8 cellular contexts compared by ENCODE assay signal in the genomic region with DNA sequence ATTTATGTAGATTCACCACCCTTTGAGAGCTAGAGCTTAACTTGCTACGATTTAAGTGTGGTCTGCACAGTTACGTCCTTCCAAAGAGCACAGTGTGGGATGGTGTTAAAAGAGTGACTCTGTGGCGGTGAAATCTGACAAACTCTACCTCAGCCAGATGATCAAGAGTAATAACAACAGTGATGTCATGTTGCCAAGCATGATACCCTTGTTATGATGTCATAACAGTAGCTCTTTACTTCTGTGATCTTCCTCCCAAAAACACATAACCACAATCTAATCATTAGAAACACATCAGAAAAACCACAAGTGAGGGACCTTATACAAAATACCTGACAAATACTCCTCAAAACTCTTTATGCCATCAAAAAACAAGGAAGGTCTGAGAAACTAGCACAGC.
"Had no signal": no experiment of that assay in that cellular context is flagged by ENCODE, and none has a peak within 500 bp of the region (broad histone marks: within the 10 kb centered on the region; RNA-seq: fewer than 3 reads in every experiment).

No MANE protein-coding gene starts in this region.

- DNase-seq: GDM1, GF-D8 had no signal

- H3K4me3 ChIP-seq: GM12878 had no signal

- ATAC-seq: GM12878 had no signal

- FAIRE-seq: G401.6, GM12878, GM12891, GM12892, GM18507, GM19239 had no signal
